1 cellular context compared by ENCODE assay signal in the genomic region with DNA sequence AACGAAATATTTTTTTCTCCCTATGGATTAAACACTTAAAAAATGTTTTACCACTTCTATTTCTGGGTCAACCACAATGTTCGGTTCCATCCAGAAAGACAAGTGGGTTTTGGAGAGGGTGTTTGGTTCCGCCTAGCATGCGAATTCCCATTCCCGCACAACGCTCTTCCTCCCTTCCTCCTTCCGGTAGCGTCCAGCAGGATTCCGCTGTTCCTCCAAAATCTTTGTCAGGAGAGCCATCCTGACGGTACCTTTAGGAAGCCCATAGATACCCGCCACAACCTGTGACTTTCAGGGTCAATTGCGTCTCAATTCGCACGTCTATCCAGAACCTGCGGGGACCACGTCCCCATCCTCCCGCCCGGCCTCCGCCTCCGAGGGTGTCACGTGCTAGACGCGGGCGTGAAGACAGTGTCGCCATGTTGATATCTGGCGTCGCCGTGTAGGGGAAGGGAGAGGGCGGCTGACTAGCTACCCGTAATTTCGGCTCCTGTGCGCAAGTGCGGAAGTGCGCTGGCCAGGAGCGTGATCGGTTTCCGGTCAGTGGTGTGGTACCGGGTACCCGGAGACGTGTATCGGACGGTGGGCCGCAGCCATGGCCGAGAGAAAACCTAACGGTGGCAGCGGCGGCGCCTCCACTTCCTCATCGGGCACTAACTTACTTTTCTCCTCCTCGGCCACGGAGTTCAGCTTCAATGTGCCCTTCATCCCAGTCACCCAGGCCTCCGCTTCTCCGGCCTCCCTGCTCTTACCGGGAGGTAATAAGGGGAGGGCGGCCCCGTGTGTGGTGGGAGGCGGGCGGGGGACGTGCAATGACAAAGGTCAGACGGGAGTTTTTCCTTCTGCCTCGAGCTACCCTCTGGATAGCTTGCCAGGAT.
A peak's percentile ranks its signal among the peaks of the same experiment; 100 is the strongest.
TF ChIP-seq lines count a peak whose summit lies in the region.

A gene (plus strand): TSS at position 543 of the 878 bp plus-strand sequence. CDS start 53 bp downstream, at position 596.

TF ChIP-seq in HEK293, 187 proteins besides CTCF, POLR2A, EP300 and RAD21 (continued from another document and continues in another):
- TF ChIP-seq, protein P1, sequence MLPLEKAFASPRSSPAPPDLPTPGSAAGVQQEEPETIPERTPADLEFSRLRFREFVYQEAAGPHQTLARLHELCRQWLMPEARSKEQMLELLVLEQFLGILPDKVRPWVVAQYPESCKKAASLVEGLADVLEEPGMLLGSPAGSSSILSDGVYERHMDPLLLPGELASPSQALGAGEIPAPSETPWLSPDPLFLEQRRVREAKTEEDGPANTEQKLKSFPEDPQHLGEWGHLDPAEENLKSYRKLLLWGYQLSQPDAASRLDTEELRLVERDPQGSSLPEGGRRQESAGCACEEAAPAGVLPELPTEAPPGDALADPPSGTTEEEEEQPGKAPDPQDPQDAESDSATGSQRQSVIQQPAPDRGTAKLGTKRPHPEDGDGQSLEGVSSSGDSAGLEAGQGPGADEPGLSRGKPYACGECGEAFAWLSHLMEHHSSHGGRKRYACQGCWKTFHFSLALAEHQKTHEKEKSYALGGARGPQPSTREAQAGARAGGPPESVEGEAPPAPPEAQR (tag by site-specific recombination; IDR thresholded peaks at IDR 0.05) = no peak
- TF ChIP-seq, protein P2, sequence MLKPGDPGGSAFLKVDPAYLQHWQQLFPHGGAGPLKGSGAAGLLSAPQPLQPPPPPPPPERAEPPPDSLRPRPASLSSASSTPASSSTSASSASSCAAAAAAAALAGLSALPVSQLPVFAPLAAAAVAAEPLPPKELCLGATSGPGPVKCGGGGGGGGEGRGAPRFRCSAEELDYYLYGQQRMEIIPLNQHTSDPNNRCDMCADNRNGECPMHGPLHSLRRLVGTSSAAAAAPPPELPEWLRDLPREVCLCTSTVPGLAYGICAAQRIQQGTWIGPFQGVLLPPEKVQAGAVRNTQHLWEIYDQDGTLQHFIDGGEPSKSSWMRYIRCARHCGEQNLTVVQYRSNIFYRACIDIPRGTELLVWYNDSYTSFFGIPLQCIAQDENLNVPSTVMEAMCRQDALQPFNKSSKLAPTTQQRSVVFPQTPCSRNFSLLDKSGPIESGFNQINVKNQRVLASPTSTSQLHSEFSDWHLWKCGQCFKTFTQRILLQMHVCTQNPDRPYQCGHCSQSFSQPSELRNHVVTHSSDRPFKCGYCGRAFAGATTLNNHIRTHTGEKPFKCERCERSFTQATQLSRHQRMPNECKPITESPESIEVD (tag by site-specific recombination; IDR thresholded peaks at IDR 0.05) = no peak
- TF ChIP-seq, protein P3, sequence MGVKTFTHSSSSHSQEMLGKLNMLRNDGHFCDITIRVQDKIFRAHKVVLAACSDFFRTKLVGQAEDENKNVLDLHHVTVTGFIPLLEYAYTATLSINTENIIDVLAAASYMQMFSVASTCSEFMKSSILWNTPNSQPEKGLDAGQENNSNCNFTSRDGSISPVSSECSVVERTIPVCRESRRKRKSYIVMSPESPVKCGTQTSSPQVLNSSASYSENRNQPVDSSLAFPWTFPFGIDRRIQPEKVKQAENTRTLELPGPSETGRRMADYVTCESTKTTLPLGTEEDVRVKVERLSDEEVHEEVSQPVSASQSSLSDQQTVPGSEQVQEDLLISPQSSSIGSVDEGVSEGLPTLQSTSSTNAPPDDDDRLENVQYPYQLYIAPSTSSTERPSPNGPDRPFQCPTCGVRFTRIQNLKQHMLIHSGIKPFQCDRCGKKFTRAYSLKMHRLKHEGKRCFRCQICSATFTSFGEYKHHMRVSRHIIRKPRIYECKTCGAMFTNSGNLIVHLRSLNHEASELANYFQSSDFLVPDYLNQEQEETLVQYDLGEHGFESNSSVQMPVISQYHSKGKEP (tag by site-specific recombination; IDR thresholded peaks at IDR 0.05) = no peak
- TF ChIP-seq ZNF157 (tag by site-specific recombination; IDR thresholded peaks at IDR 0.05) (no peak), ZNF791 (tag by site-specific recombination; IDR thresholded peaks at IDR 0.05) (no peak), ZNF184 (tag by site-specific recombination; IDR thresholded peaks at IDR 0.05) (no peak), ZFP3 (tag by site-specific recombination; IDR thresholded peaks at IDR 0.05; ENCODE audit: low read depth) (no peak), ZNF146 (tag by site-specific recombination; IDR thresholded peaks at IDR 0.05) (no peak), ZNF394 (tag by site-specific recombination; IDR thresholded peaks at IDR 0.05; ENCODE audit: borderline replicate concordance) (peak; percentile 62; the same call in 1 of the 2 replicates), HOXD13 (CRISPR knock-in tag; IDR thresholded peaks at IDR 0.05; ENCODE audit: borderline replicate concordance) (0 out of 2 replicates have a peak, but pooled peaks have one; percentile 52), RBAK (tag by site-specific recombination; IDR thresholded peaks at IDR 0.05) (no peak), ZNF37A (tag by site-specific recombination; IDR thresholded peaks at IDR 0.05) (no peak), SP7 (tag by site-specific recombination; IDR thresholded peaks at IDR 0.05) (peak; percentile 85), ZNF777 (tag by site-specific recombination; IDR thresholded peaks at IDR 0.05; ENCODE audit: borderline replicate concordance) (no peak; the same call in 1 of the 2 replicates), ZNF423 (tag by site-specific recombination; IDR thresholded peaks at IDR 0.05) (no peak), HOXC10 (CRISPR knock-in tag; IDR thresholded peaks at IDR 0.05) (no peak), ZNF571 (tag by site-specific recombination; IDR thresholded peaks at IDR 0.05) (no peak), ZNF121 (tag by site-specific recombination; IDR thresholded peaks at IDR 0.05) (0 out of 2 replicates have a peak, but pooled peaks have one; percentile 27)
- TF ChIP-seq, protein P4, sequence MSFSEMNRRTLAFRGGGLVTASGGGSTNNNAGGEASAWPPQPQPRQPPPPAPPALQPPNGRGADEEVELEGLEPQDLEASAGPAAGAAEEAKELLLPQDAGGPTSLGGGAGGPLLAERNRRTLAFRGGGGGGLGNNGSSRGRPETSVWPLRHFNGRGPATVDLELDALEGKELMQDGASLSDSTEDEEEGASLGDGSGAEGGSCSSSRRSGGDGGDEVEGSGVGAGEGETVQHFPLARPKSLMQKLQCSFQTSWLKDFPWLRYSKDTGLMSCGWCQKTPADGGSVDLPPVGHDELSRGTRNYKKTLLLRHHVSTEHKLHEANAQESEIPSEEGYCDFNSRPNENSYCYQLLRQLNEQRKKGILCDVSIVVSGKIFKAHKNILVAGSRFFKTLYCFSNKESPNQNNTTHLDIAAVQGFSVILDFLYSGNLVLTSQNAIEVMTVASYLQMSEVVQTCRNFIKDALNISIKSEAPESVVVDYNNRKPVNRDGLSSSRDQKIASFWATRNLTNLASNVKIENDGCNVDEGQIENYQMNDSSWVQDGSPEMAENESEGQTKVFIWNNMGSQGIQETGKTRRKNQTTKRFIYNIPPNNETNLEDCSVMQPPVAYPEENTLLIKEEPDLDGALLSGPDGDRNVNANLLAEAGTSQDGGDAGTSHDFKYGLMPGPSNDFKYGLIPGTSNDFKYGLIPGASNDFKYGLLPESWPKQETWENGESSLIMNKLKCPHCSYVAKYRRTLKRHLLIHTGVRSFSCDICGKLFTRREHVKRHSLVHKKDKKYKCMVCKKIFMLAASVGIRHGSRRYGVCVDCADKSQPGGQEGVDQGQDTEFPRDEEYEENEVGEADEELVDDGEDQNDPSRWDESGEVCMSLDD (tag by site-specific recombination; IDR thresholded peaks at IDR 0.05) = no peak
- TF ChIP-seq, protein P5, sequence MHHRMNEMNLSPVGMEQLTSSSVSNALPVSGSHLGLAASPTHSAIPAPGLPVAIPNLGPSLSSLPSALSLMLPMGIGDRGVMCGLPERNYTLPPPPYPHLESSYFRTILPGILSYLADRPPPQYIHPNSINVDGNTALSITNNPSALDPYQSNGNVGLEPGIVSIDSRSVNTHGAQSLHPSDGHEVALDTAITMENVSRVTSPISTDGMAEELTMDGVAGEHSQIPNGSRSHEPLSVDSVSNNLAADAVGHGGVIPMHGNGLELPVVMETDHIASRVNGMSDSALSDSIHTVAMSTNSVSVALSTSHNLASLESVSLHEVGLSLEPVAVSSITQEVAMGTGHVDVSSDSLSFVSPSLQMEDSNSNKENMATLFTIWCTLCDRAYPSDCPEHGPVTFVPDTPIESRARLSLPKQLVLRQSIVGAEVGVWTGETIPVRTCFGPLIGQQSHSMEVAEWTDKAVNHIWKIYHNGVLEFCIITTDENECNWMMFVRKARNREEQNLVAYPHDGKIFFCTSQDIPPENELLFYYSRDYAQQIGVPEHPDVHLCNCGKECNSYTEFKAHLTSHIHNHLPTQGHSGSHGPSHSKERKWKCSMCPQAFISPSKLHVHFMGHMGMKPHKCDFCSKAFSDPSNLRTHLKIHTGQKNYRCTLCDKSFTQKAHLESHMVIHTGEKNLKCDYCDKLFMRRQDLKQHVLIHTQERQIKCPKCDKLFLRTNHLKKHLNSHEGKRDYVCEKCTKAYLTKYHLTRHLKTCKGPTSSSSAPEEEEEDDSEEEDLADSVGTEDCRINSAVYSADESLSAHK (tag by site-specific recombination; IDR thresholded peaks at IDR 0.05) = 0 out of 2 replicates have a peak, but pooled peaks have one; percentile 26
- TF ChIP-seq, protein P6, sequence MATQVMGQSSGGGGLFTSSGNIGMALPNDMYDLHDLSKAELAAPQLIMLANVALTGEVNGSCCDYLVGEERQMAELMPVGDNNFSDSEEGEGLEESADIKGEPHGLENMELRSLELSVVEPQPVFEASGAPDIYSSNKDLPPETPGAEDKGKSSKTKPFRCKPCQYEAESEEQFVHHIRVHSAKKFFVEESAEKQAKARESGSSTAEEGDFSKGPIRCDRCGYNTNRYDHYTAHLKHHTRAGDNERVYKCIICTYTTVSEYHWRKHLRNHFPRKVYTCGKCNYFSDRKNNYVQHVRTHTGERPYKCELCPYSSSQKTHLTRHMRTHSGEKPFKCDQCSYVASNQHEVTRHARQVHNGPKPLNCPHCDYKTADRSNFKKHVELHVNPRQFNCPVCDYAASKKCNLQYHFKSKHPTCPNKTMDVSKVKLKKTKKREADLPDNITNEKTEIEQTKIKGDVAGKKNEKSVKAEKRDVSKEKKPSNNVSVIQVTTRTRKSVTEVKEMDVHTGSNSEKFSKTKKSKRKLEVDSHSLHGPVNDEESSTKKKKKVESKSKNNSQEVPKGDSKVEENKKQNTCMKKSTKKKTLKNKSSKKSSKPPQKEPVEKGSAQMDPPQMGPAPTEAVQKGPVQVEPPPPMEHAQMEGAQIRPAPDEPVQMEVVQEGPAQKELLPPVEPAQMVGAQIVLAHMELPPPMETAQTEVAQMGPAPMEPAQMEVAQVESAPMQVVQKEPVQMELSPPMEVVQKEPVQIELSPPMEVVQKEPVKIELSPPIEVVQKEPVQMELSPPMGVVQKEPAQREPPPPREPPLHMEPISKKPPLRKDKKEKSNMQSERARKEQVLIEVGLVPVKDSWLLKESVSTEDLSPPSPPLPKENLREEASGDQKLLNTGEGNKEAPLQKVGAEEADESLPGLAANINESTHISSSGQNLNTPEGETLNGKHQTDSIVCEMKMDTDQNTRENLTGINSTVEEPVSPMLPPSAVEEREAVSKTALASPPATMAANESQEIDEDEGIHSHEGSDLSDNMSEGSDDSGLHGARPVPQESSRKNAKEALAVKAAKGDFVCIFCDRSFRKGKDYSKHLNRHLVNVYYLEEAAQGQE (tag by site-specific recombination; IDR thresholded peaks at IDR 0.05) = no peak; the same call in 1 of the 2 replicates
- TF ChIP-seq, protein P7, sequence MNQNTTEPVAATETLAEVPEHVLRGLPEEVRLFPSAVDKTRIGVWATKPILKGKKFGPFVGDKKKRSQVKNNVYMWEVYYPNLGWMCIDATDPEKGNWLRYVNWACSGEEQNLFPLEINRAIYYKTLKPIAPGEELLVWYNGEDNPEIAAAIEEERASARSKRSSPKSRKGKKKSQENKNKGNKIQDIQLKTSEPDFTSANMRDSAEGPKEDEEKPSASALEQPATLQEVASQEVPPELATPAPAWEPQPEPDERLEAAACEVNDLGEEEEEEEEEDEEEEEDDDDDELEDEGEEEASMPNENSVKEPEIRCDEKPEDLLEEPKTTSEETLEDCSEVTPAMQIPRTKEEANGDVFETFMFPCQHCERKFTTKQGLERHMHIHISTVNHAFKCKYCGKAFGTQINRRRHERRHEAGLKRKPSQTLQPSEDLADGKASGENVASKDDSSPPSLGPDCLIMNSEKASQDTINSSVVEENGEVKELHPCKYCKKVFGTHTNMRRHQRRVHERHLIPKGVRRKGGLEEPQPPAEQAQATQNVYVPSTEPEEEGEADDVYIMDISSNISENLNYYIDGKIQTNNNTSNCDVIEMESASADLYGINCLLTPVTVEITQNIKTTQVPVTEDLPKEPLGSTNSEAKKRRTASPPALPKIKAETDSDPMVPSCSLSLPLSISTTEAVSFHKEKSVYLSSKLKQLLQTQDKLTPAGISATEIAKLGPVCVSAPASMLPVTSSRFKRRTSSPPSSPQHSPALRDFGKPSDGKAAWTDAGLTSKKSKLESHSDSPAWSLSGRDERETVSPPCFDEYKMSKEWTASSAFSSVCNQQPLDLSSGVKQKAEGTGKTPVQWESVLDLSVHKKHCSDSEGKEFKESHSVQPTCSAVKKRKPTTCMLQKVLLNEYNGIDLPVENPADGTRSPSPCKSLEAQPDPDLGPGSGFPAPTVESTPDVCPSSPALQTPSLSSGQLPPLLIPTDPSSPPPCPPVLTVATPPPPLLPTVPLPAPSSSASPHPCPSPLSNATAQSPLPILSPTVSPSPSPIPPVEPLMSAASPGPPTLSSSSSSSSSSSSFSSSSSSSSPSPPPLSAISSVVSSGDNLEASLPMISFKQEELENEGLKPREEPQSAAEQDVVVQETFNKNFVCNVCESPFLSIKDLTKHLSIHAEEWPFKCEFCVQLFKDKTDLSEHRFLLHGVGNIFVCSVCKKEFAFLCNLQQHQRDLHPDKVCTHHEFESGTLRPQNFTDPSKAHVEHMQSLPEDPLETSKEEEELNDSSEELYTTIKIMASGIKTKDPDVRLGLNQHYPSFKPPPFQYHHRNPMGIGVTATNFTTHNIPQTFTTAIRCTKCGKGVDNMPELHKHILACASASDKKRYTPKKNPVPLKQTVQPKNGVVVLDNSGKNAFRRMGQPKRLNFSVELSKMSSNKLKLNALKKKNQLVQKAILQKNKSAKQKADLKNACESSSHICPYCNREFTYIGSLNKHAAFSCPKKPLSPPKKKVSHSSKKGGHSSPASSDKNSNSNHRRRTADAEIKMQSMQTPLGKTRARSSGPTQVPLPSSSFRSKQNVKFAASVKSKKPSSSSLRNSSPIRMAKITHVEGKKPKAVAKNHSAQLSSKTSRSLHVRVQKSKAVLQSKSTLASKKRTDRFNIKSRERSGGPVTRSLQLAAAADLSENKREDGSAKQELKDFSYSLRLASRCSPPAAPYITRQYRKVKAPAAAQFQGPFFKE (tag by site-specific recombination; IDR thresholded peaks at IDR 0.05; ENCODE audit: borderline replicate concordance) = no peak
- TF ChIP-seq, protein P8, sequence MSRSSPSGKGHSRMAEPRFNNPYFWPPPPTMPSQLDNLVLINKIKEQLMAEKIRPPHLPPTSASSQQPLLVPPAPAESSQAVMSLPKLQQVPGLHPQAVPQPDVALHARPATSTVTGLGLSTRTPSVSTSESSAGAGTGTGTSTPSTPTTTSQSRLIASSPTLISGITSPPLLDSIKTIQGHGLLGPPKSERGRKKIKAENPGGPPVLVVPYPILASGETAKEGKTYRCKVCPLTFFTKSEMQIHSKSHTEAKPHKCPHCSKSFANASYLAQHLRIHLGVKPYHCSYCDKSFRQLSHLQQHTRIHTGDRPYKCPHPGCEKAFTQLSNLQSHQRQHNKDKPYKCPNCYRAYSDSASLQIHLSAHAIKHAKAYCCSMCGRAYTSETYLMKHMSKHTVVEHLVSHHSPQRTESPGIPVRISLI (tag by site-specific recombination; IDR thresholded peaks at IDR 0.05) = no peak
- TF ChIP-seq, protein P9, sequence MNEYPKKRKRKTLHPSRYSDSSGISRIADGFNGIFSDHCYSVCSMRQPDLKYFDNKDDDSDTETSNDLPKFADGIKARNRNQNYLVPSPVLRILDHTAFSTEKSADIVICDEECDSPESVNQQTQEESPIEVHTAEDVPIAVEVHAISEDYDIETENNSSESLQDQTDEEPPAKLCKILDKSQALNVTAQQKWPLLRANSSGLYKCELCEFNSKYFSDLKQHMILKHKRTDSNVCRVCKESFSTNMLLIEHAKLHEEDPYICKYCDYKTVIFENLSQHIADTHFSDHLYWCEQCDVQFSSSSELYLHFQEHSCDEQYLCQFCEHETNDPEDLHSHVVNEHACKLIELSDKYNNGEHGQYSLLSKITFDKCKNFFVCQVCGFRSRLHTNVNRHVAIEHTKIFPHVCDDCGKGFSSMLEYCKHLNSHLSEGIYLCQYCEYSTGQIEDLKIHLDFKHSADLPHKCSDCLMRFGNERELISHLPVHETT (tag by site-specific recombination; IDR thresholded peaks at IDR 0.05) = peak; percentile 86
